ENCODE assay signal across 20 cellular contexts in the genomic region with DNA sequence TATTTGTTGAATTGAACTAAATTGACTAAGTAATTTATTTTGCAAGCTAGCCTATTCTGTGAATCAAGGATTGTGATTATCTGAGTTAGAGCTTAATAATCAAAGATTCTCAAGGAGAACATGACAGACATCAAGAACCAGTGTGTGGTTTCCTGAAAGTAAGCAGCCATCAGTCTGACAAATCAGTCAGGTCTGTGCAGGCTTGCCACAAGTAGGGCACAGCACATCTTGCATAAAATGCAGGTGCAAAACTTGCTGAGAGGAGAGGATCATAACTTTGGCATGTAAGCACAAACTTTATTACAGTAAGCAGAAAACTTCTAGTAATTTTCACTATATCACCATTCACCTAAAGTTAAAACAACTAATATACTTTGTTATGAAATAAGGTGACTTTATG. TPM values are rescaled to one million over a fixed set of nuclear protein-coding genes. Genes with fewer than 3 reads are reported as not detected.
DNase-seq lines count a peak whose midpoint lies in the region; FAIRE-seq and TF ChIP-seq lines count a peak whose summit lies in the region.
"Had no signal": no experiment of that assay in that cellular context is flagged by ENCODE, and none has a peak within 500 bp of the region (broad histone marks: within the 10 kb centered on the region; RNA-seq: fewer than 3 reads in every experiment).

No MANE protein-coding gene starts in this region.

- peak; percentile 63 for DNase-seq in activated CD4-positive, alpha-beta T cell treated with anti-CD3 and anti-CD28 coated beads, Interleukin-2, amount 10 ng/mL, durations not matched to agents 24 days and 14 days
- no peak for DNase-seq in activated CD4-positive, alpha-beta T cell treated with anti-CD3 and anti-CD28 coated beads for 1 hour
- peak in 2 of 3 donors; percentile 11 to 25 for DNase-seq in effector memory CD4-positive, alpha-beta T cell
- DNase-seq in D721Med (ENCODE audit: insufficient read length, low spot score) (no peak), endodermal cell (no peak), AML-193 (lab: John Stamatoyannopoulos, UW) (no peak)
- DNase-seq: COR-L47, KG1, midbrain, NCI-H1930, NCI-H748 treated with DMSO at 0.1 percent for 48 hours, SHP77 treated with DMSO at 0.1 percent for 48 hours had no signal

- peaks cover 89% of the 10 kb centered on the region for H3K79me2 ChIP-seq in DOHH2 (ENCODE audit: control insufficient read depth, low read length)

- H4K20me1 ChIP-seq in DOHH2 (ENCODE audit: control insufficient read depth, insufficient read depth, low read depth, low read length): no peaks in the 10 kb centered on the region

- H3K9me3 ChIP-seq in DOHH2 (ENCODE audit: control insufficient read depth, insufficient read depth, low read length) (no peaks in the 10 kb centered on the region), endodermal cell (ENCODE audit: control insufficient read depth, low read length) (no peaks in the 10 kb centered on the region)
- no peaks in the 10 kb centered on the region for H3K9me3 ChIP-seq in effector memory CD4-positive, alpha-beta T cell (ENCODE audit: control insufficient read depth, low read length)
- H3K9me3 ChIP-seq: A549, suprapubic skin had no signal

- H3K4me3 Mint-ChIP-seq in activated CD4-positive, alpha-beta T cell treated with anti-CD3 and anti-CD28 coated beads, Interleukin-2, amount 10 ng/mL, durations not matched to agents 24 days and 14 days: no peak overlapping the region
- no peak overlapping the region for H3K4me3 Mint-ChIP-seq in endodermal cell

- peaks cover 5% of the 10 kb centered on the region for H3K9me3 Mint-ChIP-seq in activated CD4-positive, alpha-beta T cell treated with anti-CD3 and anti-CD28 coated beads, Interleukin-2, amount 10 ng/mL, durations not matched to agents 24 days and 14 days
- peaks cover 2% of the 10 kb centered on the region for H3K9me3 Mint-ChIP-seq in endodermal cell

- H3K27me3 Mint-ChIP-seq in activated CD4-positive, alpha-beta T cell treated with anti-CD3 and anti-CD28 coated beads, Interleukin-2, amount 10 ng/mL, durations not matched to agents 24 days and 14 days: no peaks in the 10 kb centered on the region
- peaks cover under 1% of the 10 kb centered on the region for H3K27me3 Mint-ChIP-seq in endodermal cell (ENCODE audit: insufficient read depth)

- H3K27ac ChIP-seq in DOHH2 (ENCODE audit: low read depth, low read length): peak overlapping the region; percentile 94
- peak overlapping the region; percentile 38 for H3K27ac ChIP-seq in effector memory CD4-positive, alpha-beta T cell (ENCODE audit: insufficient read depth, low read length, poor library complexity, severe bottlenecking)
- no peak overlapping the region for H3K27ac ChIP-seq in endodermal cell (ENCODE audit: low read depth, low read length)
- H3K27ac ChIP-seq: A549, suprapubic skin had no signal

- peaks cover 81% of the 10 kb centered on the region for H3K4me1 ChIP-seq in DOHH2 (ENCODE audit: control insufficient read depth, low read length)
- peaks cover 17% of the 10 kb centered on the region for H3K4me1 ChIP-seq in effector memory CD4-positive, alpha-beta T cell (ENCODE audit: control insufficient read depth, insufficient read depth, low read length, poor library complexity, severe bottlenecking)
- no peaks in the 10 kb centered on the region for H3K4me1 ChIP-seq in endodermal cell (ENCODE audit: control insufficient read depth, insufficient read depth, low read length)

- intact Hi-C loops in activated CD4-positive, alpha-beta T cell treated with anti-CD3 and anti-CD28 coated beads, Interleukin-2, amount 10 ng/mL, durations not matched to agents 24 days and 14 days (cut with micrococcal nuclease): no loop called here

- no peak overlapping the region for H3K9ac ChIP-seq in endodermal cell (ENCODE audit: extremely low read depth, low read length, poor library complexity, severe bottlenecking)

- no peak overlapping the region for H3K27ac Mint-ChIP-seq in activated CD4-positive, alpha-beta T cell treated with anti-CD3 and anti-CD28 coated beads, Interleukin-2, amount 10 ng/mL, durations not matched to agents 24 days and 14 days
- no peak overlapping the region for H3K27ac Mint-ChIP-seq in endodermal cell

- H3F3A ChIP-seq in DOHH2 (ENCODE audit: control insufficient read depth, insufficient read depth): peaks cover 38% of the 10 kb centered on the region

- no peak for FAIRE-seq in D721Med (lab: Jason Lieb, UNC)
- FAIRE-seq: A549, endometrium, H1, islet of Langerhans had no signal

- no peaks in the 10 kb centered on the region for H3K9me2 ChIP-seq in DOHH2 (replicated peaks; ENCODE audit: control insufficient read depth, low read length)

- H3K36me3 ChIP-seq in DOHH2 (ENCODE audit: control insufficient read depth, low read length) (peaks cover 36% of the 10 kb centered on the region), endodermal cell (ENCODE audit: control insufficient read depth, insufficient read depth, low read length) (no peaks in the 10 kb centered on the region)
- no peaks in the 10 kb centered on the region for H3K36me3 ChIP-seq in effector memory CD4-positive, alpha-beta T cell (ENCODE audit: control insufficient read depth, insufficient read depth, low read length)
- H3K36me3 ChIP-seq: suprapubic skin had no signal

- H3K4me3 ChIP-seq in DOHH2 (ENCODE audit: low read length) (peak overlapping the region; percentile 27), endodermal cell (ENCODE audit: low read length) (no peak overlapping the region)
- no peak overlapping the region for H3K4me3 ChIP-seq in effector memory CD4-positive, alpha-beta T cell (ENCODE audit: insufficient read depth, low read depth, low read length, poor library complexity, severe bottlenecking)
- H3K4me3 ChIP-seq: A549, skin epidermis, suprapubic skin had no signal

- H3K4me2 ChIP-seq in DOHH2 (ENCODE audit: low read length): peak overlapping the region; percentile 64
- H3K4me2 ChIP-seq: A549 had no signal

- H3K27me3 ChIP-seq in DOHH2 (ENCODE audit: control insufficient read depth, low read length): no peaks in the 10 kb centered on the region
- no peaks in the 10 kb centered on the region for H3K27me3 ChIP-seq in effector memory CD4-positive, alpha-beta T cell (replicated peaks; ENCODE audit: control insufficient read depth, insufficient read depth, low read length, poor library complexity, severe bottlenecking)
- no peaks in the 10 kb centered on the region for H3K27me3 ChIP-seq in endodermal cell (ENCODE audit: control insufficient read depth, insufficient read depth, low read length, poor library complexity, severe bottlenecking)
- H3K27me3 ChIP-seq: suprapubic skin had no signal

- H3K4me1 Mint-ChIP-seq in activated CD4-positive, alpha-beta T cell treated with anti-CD3 and anti-CD28 coated beads, Interleukin-2, amount 10 ng/mL, durations not matched to agents 24 days and 14 days: peaks cover 19% of the 10 kb centered on the region
- no peaks in the 10 kb centered on the region for H3K4me1 Mint-ChIP-seq in endodermal cell

- H3K36me3 Mint-ChIP-seq in activated CD4-positive, alpha-beta T cell treated with anti-CD3 and anti-CD28 coated beads, Interleukin-2, amount 10 ng/mL, durations not matched to agents 24 days and 14 days (ENCODE audit: low read depth): peaks cover 3% of the 10 kb centered on the region
- no peaks in the 10 kb centered on the region for H3K36me3 Mint-ChIP-seq in endodermal cell (ENCODE audit: low read depth)

- no peak for TF ChIP-seq CTCF in DOHH2 (IDR thresholded peaks at IDR 0.05; ENCODE audit: low read depth, low read length, poor library complexity, severe bottlenecking)
- TF ChIP-seq CTCF in D721Med (IDR thresholded peaks at IDR 0.05; ENCODE audit: insufficient read depth, missing control alignments): no peak
- no peak for TF ChIP-seq CTCF in endodermal cell (conservative IDR thresholded peaks at IDR 0.05)

- peak; percentile 20; the same call in 1 of the 2 replicates for TF ChIP-seq POLR2A in Raji (IDR thresholded peaks at IDR 0.05; ENCODE audit: insufficient read depth, low read depth, low read length)

RNA-seq across cellular contexts. Expression of a gene that starts 22.5 kb away (rescaled TPM):
- 6.2 and 6.7 TPM in 2 replicates for total RNA-seq in activated CD4-positive, alpha-beta T cell treated with anti-CD3 and anti-CD28 coated beads, Interleukin-2, amount 10 ng/mL, durations not matched to agents 24 days and 14 days
- total RNA-seq in endodermal cell: under 1 TPM; 0.13 to 0.18 TPM
- 0.43 TPM for polyA plus RNA-seq in endodermal cell (2013, experiment 1 of 2)
- 0.41 TPM for polyA plus RNA-seq in endodermal cell (2013, experiment 2 of 2)

Comparison
In these comparisons a context has a peak if more than half of its experiments do, and no peak if none do; other contexts are left out.
1. DNase-seq: peak in activated CD4-positive, alpha-beta T cell treated with anti-CD3 and anti-CD28 coated beads, Interleukin-2, amount 10 ng/mL, durations not matched to agents 24 days and 14 days (single experiment) and effector memory CD4-positive, alpha-beta T cell (2 of 3); none in activated CD4-positive, alpha-beta T cell treated with anti-CD3 and anti-CD28 coated beads for 1 hour (single experiment), D721Med (single experiment), endodermal cell (single experiment) and AML-193 (0 of 2).